Comparison of ENCODE assay signal across 1 cellular context in genomic region chr22:45007247-45007945, GRCh38.
TF ChIP-seq lines count a peak whose summit lies in the region.

No MANE protein-coding gene starts in this region.

TF ChIP-seq in WTC11, 78 proteins besides CTCF, POLR2A, EP300 and RAD21 (continued from another document):
- TF ChIP-seq, protein P1, sequence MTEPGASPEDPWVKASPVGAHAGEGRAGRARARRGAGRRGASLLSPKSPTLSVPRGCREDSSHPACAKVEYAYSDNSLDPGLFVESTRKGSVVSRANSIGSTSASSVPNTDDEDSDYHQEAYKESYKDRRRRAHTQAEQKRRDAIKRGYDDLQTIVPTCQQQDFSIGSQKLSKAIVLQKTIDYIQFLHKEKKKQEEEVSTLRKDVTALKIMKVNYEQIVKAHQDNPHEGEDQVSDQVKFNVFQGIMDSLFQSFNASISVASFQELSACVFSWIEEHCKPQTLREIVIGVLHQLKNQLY (CRISPR knock-in tag; IDR thresholded peaks at IDR 0.05), result no peak
- 0 out of 2 replicates have a peak, but pooled peaks have one; percentile 24 for TF ChIP-seq NFYB (CRISPR knock-in tag; conservative IDR thresholded peaks at IDR 0.05; ENCODE audit: low read depth)
